Comparison of ENCODE assay signal across 23 cellular contexts in the genomic region with DNA sequence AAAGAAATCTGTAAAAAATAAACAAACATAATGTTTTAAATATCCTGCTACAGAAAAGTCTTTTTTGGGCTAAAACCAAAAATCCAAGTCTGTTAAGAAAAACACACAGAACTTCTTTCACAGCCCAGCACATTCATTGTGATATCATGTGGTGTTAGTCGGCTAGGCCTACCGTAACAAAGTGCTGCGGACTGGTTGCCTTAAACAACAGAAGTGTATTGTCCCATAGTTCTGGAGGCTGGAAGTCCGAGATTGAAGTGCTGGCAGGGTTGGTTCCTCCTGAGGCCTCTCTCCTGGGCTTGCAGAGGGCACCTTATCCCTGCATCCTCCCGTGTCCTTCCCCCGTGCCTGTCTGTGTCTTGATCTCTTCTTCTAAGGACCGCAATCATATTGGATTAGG.
DNase-seq lines count a peak whose midpoint lies in the region; ATAC-seq, FAIRE-seq and TF ChIP-seq lines count a peak whose summit lies in the region.
"Had no signal": no experiment of that assay in that cellular context is flagged by ENCODE, and none has a peak within 500 bp of the region (broad histone marks: within the 10 kb centered on the region; RNA-seq: fewer than 3 reads in every experiment).

No MANE protein-coding gene starts in this region.

- H3K27ac Mint-ChIP-seq in nephron = peak overlapping the region in 2 of 3 experiments; percentile 51 to 75

- intact Hi-C loops in right cardiac atrium (cut with DNase I) (no loop called here), left cardiac atrium (cut with DNase I) (no loop called here), ascending aorta (cut with DNase I) (no loop called here)

- ATAC-seq in right cardiac atrium = peak in 1 of 2 donors; percentile 33
- ATAC-seq in left cardiac atrium = no peak
- no peak for ATAC-seq in GM19455 (IDR thresholded peaks at IDR 0.05; ENCODE audit: unreplicated experiment)
- ATAC-seq: HCT116 had no signal

- H3K9me3 Mint-ChIP-seq in nephron = no peaks in the 10 kb centered on the region
- H3K9me3 Mint-ChIP-seq: CD4-positive, CD25-positive, alpha-beta regulatory T cell had no signal

- H3K36me3 Mint-ChIP-seq in nephron (ENCODE audit: low read depth) = peaks cover 8% of the 10 kb centered on the region
- H3K36me3 Mint-ChIP-seq: CD4-positive, CD25-positive, alpha-beta regulatory T cell had no signal

- peak overlapping the region; percentile 4 for H3K27ac ChIP-seq in right cardiac atrium (ENCODE audit: low read length)
- H3K27ac ChIP-seq in ascending aorta = peak overlapping the region; percentile 21 to 57
- H3K27ac ChIP-seq: SK-N-MC had no signal

- no peak overlapping the region for H3K4me3 Mint-ChIP-seq in nephron

- 79% methylated on average over 7 of the region's 7 CpGs for WGBS in right cardiac atrium

- H3K4me3 ChIP-seq in right cardiac atrium (ENCODE audit: low read length) = no peak overlapping the region
- H3K4me3 ChIP-seq in ascending aorta = no peak overlapping the region
- H3K4me3 ChIP-seq: SK-N-MC had no signal

- no peak for TF ChIP-seq POLR2A in GM12892 (IDR thresholded peaks at IDR 0.05; ENCODE audit: low read depth, low read length)

- DNase-seq in right cardiac atrium = no peak
- DNase-seq in left cardiac atrium = no peak
- DNase-seq in ascending aorta (ENCODE audit: low spot score in 2 of 2) = no peak
- DNase-seq in AG08395 (ENCODE audit: low spot score) = no peak
- DNase-seq in GM12892 (ENCODE audit: insufficient read length) = no peak
- DNase-seq: BE2C; CD4-positive, CD25-positive, alpha-beta regulatory T cell; EL; Karpas-422; MV-4-11; NCI-H1105 treated with DMSO at 0.1 percent for 48 hours; NCI-H2029 treated with DMSO at 0.1 percent for 48 hours; NCI-H345; NCI-H524; NCI-H774; NK-92 treated with Interleukin-12 subunit alpha and Interleukin-12 subunit beta, amount 100 ng/mL, for 24 hours; SHP77 treated with DMSO at 0.1 percent for 48 hours had no signal

- peaks cover 60% of the 10 kb centered on the region for H3K4me1 Mint-ChIP-seq in nephron

- no peaks in the 10 kb centered on the region for H3K27me3 Mint-ChIP-seq in nephron (ENCODE audit: low read depth)
- H3K27me3 Mint-ChIP-seq: CD4-positive, CD25-positive, alpha-beta regulatory T cell had no signal

- H3K36me3 ChIP-seq in ascending aorta = no peaks in the 10 kb centered on the region
- H3K36me3 ChIP-seq: BE2C had no signal

- no peak for FAIRE-seq in GM12892 (lab: Jason Lieb, UNC)
- FAIRE-seq: A204.1, H1 had no signal

- H3K27me3 ChIP-seq in right cardiac atrium (ENCODE audit: control insufficient read depth, insufficient read depth) (no peaks in the 10 kb centered on the region), ascending aorta (no peaks in the 10 kb centered on the region)
- H3K27me3 ChIP-seq: BE2C had no signal

- H3K4me1 ChIP-seq in right cardiac atrium (ENCODE audit: control insufficient read depth, insufficient read depth, low read length) (peaks cover 7% of the 10 kb centered on the region), ascending aorta (peaks cover 4 to 41% of the 10 kb centered on the region in 2 donors)

- no peaks in the 10 kb centered on the region for H3K9me3 ChIP-seq in right cardiac atrium (ENCODE audit: control insufficient read depth, low read length)
- no peaks in the 10 kb centered on the region for H3K9me3 ChIP-seq in ascending aorta
- H3K9me3 ChIP-seq: BE2C had no signal

- TF ChIP-seq CTCF in ascending aorta (IDR thresholded peaks at IDR 0.05) (no peak), nephron (IDR thresholded peaks at IDR 0.05; ENCODE audit: unreplicated experiment in 3 of 3) (no peak)
